In genomic region chr6:85678000-85678601, GRCh38 we compare ENCODE assay signal across 8 cellular contexts. TPM values are rescaled to one million over a fixed set of nuclear protein-coding genes. Genes with fewer than 3 reads are reported as not detected.
A peak's percentile ranks its signal among the peaks of the same experiment; 100 is the strongest.
DNase-seq lines count a peak whose midpoint lies in the region; ATAC-seq, FAIRE-seq and TF ChIP-seq lines count a peak whose summit lies in the region.

No MANE protein-coding gene starts in this region.

- peak; percentile 9 for DNase-seq in NCI-H2196 (lab: John Stamatoyannopoulos, UW; ENCODE audit: unreplicated experiment)
- no peak for DNase-seq in NCI-H2196 treated with DMSO at 0.1 percent for 48 hours (lab: John Stamatoyannopoulos, UW; ENCODE audit: unreplicated experiment)
- no peak for DNase-seq in Right ventricle myocardium superior
- no peak for DNase-seq in retinal pigment epithelial cell (ENCODE audit: low read depth)
- DNase-seq in RPMI8226: no peak
- DNase-seq in D721Med (ENCODE audit: insufficient read length, low spot score): no peak

- peak overlapping the region; percentile 81 for H3K27ac ChIP-seq in VCaP

- ATAC-seq in Right ventricle myocardium superior (ENCODE audit: poor library complexity) (peak; percentile 45), GM18870 (IDR thresholded peaks at IDR 0.05; ENCODE audit: unreplicated experiment) (no peak)

- TF ChIP-seq CTCF in VCaP (conservative IDR thresholded peaks at IDR 0.05) (no peak), retinal pigment epithelial cell (conservative IDR thresholded peaks at IDR 0.05; ENCODE audit: low read depth, low read length) (no peak), D721Med (IDR thresholded peaks at IDR 0.05; ENCODE audit: insufficient read depth, missing control alignments) (no peak)

- peak overlapping the region; percentile 76 for H3K4me3 ChIP-seq in retinal pigment epithelial cell (ENCODE audit: low read length)

- intact Hi-C loops in Right ventricle myocardium superior (cut with DNase I): loop anchor here (2.0 to 5.0 kb wide), 2 partner anchors 35 to 86 kb away; partner anchors contain the start of genes SNX14 and SYNCRIP

- FAIRE-seq in D721Med (lab: Jason Lieb, UNC): no peak

RNA-seq across cellular contexts. Expression of gene SYNCRIP, which starts 35.4 kb away (rescaled TPM):
- total RNA-seq in Right ventricle myocardium superior: 55.7 TPM
